In the genomic region with DNA sequence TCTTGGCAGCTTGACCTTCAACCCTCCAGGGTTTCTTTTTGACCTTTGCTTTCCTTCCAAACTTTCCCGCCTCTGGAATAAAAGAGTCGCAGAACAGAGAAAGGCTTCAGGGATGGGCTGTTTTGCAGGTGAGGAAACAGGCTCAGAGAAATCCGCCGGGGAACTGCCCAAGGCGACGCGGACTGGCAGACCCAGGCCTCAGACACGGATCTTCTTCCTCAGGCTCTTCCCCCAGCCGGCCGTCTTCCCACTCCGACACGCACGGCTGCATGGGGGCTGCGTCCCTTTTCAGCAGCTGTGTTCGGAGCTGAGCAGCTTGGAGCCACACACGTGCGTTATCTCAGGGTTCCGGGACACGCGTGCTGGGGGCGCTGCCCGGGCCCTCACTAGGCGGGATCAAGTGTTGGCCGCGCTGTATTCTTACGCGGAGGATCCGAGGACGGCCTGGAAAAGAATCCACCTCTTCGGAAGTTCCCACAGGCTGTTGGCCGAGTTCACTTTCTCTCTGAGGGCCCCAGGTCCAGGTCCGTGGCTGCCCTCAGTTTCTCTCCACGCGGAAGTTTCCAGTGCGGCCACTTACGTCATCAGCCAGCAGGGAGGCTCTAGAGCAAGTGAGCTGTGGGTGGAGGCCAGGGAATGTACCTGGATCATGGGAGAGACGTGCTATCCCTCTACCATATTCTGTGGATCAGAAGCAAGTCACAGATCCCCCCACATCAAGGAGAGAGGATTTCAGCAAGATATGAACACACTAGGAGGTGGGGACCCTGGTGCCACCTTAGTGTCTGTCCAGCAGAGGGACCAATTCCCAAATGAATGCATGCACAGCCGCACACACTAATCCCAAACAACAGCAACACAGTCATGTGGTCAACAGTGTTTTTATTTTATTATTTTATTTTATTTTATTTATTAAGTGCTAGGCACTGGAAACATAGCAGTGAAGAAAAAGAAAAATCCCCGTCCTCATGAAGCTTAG, we compare ENCODE assay signal across 20 cellular contexts.
DNase-seq lines count a peak whose midpoint lies in the region; ATAC-seq, FAIRE-seq and TF ChIP-seq lines count a peak whose summit lies in the region.
"Had no signal": no experiment of that assay in that cellular context is flagged by ENCODE, and none has a peak within 500 bp of the region (broad histone marks: within the 10 kb centered on the region; RNA-seq: fewer than 3 reads in every experiment).

No MANE protein-coding gene starts in this region.

- FAIRE-seq in urothelium cell line (lab: Jason Lieb, UNC) = no peak

- H3K27me3 Mint-ChIP-seq in stimulated activated naive CD8-positive, alpha-beta T cell treated with anti-CD3 and anti-CD28 coated beads, Interleukin-15, amount 100 ng/mL, for 72 hours = peaks cover 74% of the 10 kb centered on the region

- POLR2A ChIA-PET in Panc1 (lab: Charles Lee) = no interaction called here

- H3K4me1 Mint-ChIP-seq in stimulated activated naive CD8-positive, alpha-beta T cell treated with anti-CD3 and anti-CD28 coated beads, Interleukin-15, amount 100 ng/mL, for 72 hours = peaks cover 25% of the 10 kb centered on the region
- H3K4me1 Mint-ChIP-seq: memory B cell had no signal

- TF ChIP-seq CTCF in Panc1 (IDR thresholded peaks at IDR 0.05) (peak; percentile 4; the same call in 1 of the 2 replicates), foreskin keratinocyte (conservative IDR thresholded peaks at IDR 0.05) (peak; percentile 29), vagina (IDR thresholded peaks at IDR 0.05) (no peak), GM20000 (IDR thresholded peaks at IDR 0.05; ENCODE audit: extremely low read depth, missing control alignments) (no peak)

- H3K4me3 Mint-ChIP-seq in stimulated activated naive CD8-positive, alpha-beta T cell treated with anti-CD3 and anti-CD28 coated beads, Interleukin-15, amount 100 ng/mL, for 72 hours = peak overlapping the region; percentile 25 to 26
- H3K4me3 Mint-ChIP-seq: memory B cell, nephron progenitor cell had no signal

- no peak overlapping the region for H3K27ac Mint-ChIP-seq in stimulated activated naive CD8-positive, alpha-beta T cell treated with anti-CD3 and anti-CD28 coated beads, Interleukin-15, amount 100 ng/mL, for 72 hours
- H3K27ac Mint-ChIP-seq: memory B cell, nephron progenitor cell had no signal

- H3K4me1 ChIP-seq in Panc1 (ENCODE audit: control insufficient read depth, insufficient read depth, low read length) = no peaks in the 10 kb centered on the region
- H3K4me1 ChIP-seq in foreskin keratinocyte = no peaks in the 10 kb centered on the region
- H3K4me1 ChIP-seq in vagina = peaks cover 9% of the 10 kb centered on the region

- no peaks in the 10 kb centered on the region for H3K9me3 Mint-ChIP-seq in stimulated activated naive CD8-positive, alpha-beta T cell treated with anti-CD3 and anti-CD28 coated beads, Interleukin-15, amount 100 ng/mL, for 72 hours
- H3K9me3 Mint-ChIP-seq: memory B cell had no signal

- no peak overlapping the region for H3K27ac ChIP-seq in Panc1 (ENCODE audit: low read length)
- H3K27ac ChIP-seq in foreskin keratinocyte = no peak overlapping the region
- H3K27ac ChIP-seq in vagina = no peak overlapping the region
- H3K27ac ChIP-seq: esophagus muscularis mucosa, heart left ventricle, RWPE1 had no signal

- no peak for DNase-seq in stimulated activated naive CD8-positive, alpha-beta T cell treated with anti-CD3 and anti-CD28 coated beads, Interleukin-15, amount 100 ng/mL, for 72 hours
- no peak for DNase-seq in stimulated activated naive CD8-positive, alpha-beta T cell treated with anti-CD3 and anti-CD28 coated beads, Interleukin-15, Interleukin-2, amounts not matched to agents 100 U/mL and 50 U/mL, for 24 hours
- DNase-seq in Panc1 (ENCODE audit: low read depth, low spot score) (no peak), foreskin keratinocyte (no peak), vagina (ENCODE audit: extremely low spot score in 2 of 2) (peak; percentile 16 to 70), GM20000 (ENCODE audit: low spot score) (no peak), urothelium cell line (ENCODE audit: low spot score) (no peak)
- DNase-seq: activated gamma-delta T cell treated with Interleukin-2 at 50 U/mL for 16 hours, HCEC 1CT, heart left ventricle, MG63, NCI-H748 treated with DMSO at 0.1 percent for 48 hours, nephron progenitor cell, retina, T-helper 1 cell had no signal

- CTCF ChIA-PET in Panc1 (lab: Charles Lee) = no interaction called here

- H3K4me3 ChIP-seq in Panc1 (ENCODE audit: low read depth in 2 of 2, low read length in 2 of 2) = no peak overlapping the region
- no peak overlapping the region for H3K4me3 ChIP-seq in vagina
- H3K4me3 ChIP-seq: MG63 had no signal

- no TSS peak for BruUV-seq in Panc1 (replicated peaks; lab: Mats Ljungman, UMichigan)

- H3K27me3 ChIP-seq in Panc1 (ENCODE audit: control insufficient read depth, insufficient read depth, low read length) = no peaks in the 10 kb centered on the region
- peaks cover 52% of the 10 kb centered on the region for H3K27me3 ChIP-seq in foreskin keratinocyte
- no peaks in the 10 kb centered on the region for H3K27me3 ChIP-seq in vagina

- intact Hi-C loops in Panc1 (cut with micrococcal nuclease; ENCODE audit: unreplicated experiment) (no loop called here), vagina (cut with DNase I) (loop anchor here (10.0 kb wide), 2 partner anchors 109 to 219 kb away; a partner anchor contains a TSS)

- in situ Hi-C loops in Panc1 (cut with HindIII; ENCODE audit: low pct_unique_long_range_greater_than_20kb, low sequenced_read_pairs) = no loop called here

- no peaks in the 10 kb centered on the region for H3K36me3 ChIP-seq in Panc1 (ENCODE audit: control insufficient read depth, insufficient read depth, low read length)
- no peaks in the 10 kb centered on the region for H3K36me3 ChIP-seq in vagina
- H3K36me3 ChIP-seq: esophagus muscularis mucosa, heart left ventricle, MG63 had no signal

- no peak for ATAC-seq in stimulated activated naive CD8-positive, alpha-beta T cell treated with anti-CD3 and anti-CD28 coated beads, Interleukin-15, amount 100 ng/mL, for 72 hours
- no peak for ATAC-seq in stimulated activated naive CD8-positive, alpha-beta T cell treated with anti-CD3 and anti-CD28 coated beads, Interleukin-15, Interleukin-2, amounts not matched to agents 100 U/mL and 50 U/mL, for 24 hours
- ATAC-seq in Panc1 (no peak; the same call in 1 of the 2 replicates), foreskin keratinocyte (no peak), HG03097 (IDR thresholded peaks at IDR 0.05; ENCODE audit: low FRiP score, unreplicated experiment) (no peak)
- ATAC-seq: activated CD4-positive, CD25-positive, alpha-beta regulatory T cell treated with anti-CD3 and anti-CD28 coated beads, Interleukin-2, amount 50 U/mL, for 24 hours had no signal

- TF ChIP-seq POLR2A in vagina (IDR thresholded peaks at IDR 0.05) = no peak

- H3K9me3 ChIP-seq in Panc1 (ENCODE audit: control insufficient read depth, insufficient read depth, low read depth, low read length) (no peaks in the 10 kb centered on the region), vagina (no peaks in the 10 kb centered on the region)
- H3K9me3 ChIP-seq: esophagus muscularis mucosa, heart left ventricle, MG63 had no signal

Comparison
In these comparisons a context has a peak if more than half of its experiments do, and no peak if none do; other contexts are left out.
1. DNase-seq: peak in vagina (2 of 2); none in stimulated activated naive CD8-positive, alpha-beta T cell treated with anti-CD3 and anti-CD28 coated beads, Interleukin-15, amount 100 ng/mL, for 72 hours (0 of 2), stimulated activated naive CD8-positive, alpha-beta T cell treated with anti-CD3 and anti-CD28 coated beads, Interleukin-15, Interleukin-2, amounts not matched to agents 100 U/mL and 50 U/mL, for 24 hours (single experiment), Panc1 (single experiment), foreskin keratinocyte (0 of 2), GM20000 (single experiment) and urothelium cell line (single experiment).
2. CTCF ChIP-seq: peak in Panc1 (single experiment) and foreskin keratinocyte (single experiment); none in vagina (0 of 3) and GM20000 (single experiment).